ENCODE assay signal across 9 cellular contexts in the genomic region with DNA sequence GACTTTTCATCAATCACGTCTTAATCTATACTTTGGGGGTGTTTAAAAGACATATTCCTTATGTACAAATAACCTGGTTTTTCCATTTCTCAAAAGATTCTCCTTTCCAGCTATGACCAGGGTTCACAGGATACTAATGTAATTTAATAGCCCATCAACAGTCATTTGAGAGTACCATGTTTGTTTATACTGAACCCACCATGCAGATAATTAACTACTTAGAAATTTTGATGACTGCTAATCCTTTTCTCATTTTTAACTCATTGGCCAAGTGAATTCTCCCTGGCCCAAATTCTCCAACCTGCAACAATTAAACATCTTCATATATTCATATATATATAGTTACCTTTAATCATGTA. TPM values are rescaled to one million over a fixed set of nuclear protein-coding genes. Genes with fewer than 3 reads are reported as not detected.
DNase-seq lines count a peak whose midpoint lies in the region; ATAC-seq, FAIRE-seq and TF ChIP-seq lines count a peak whose summit lies in the region.
"Had no signal": no experiment of that assay in that cellular context is flagged by ENCODE, and none has a peak within 500 bp of the region (broad histone marks: within the 10 kb centered on the region; RNA-seq: fewer than 3 reads in every experiment).

No MANE protein-coding gene starts in this region.

- H3K27me3 Mint-ChIP-seq in activated T-cell treated with anti-CD3 and anti-CD28 coated beads, Interleukin-2, amount 50 U/mL, for 24 hours, result no peaks in the 10 kb centered on the region
- no peaks in the 10 kb centered on the region for H3K27me3 Mint-ChIP-seq in activated B cell treated with CpG ODN at 0.5 μM for 24 hours

- peak overlapping the region; percentile 100 for H3K27ac Mint-ChIP-seq in activated T-cell treated with anti-CD3 and anti-CD28 coated beads, Interleukin-2, amount 50 U/mL, for 24 hours
- peak overlapping the region; percentile 99 for H3K27ac Mint-ChIP-seq in activated B cell treated with CpG ODN at 0.5 μM for 24 hours

- ATAC-seq in activated B cell treated with CpG ODN at 0.5 μM for 24 hours (ENCODE audit: low read depth) (no peak), HG02610 (IDR thresholded peaks at IDR 0.05; ENCODE audit: unreplicated experiment) (no peak)

- H3K9me3 Mint-ChIP-seq in activated T-cell treated with anti-CD3 and anti-CD28 coated beads, Interleukin-2, amount 50 U/mL, for 24 hours, result no peaks in the 10 kb centered on the region
- H3K9me3 Mint-ChIP-seq in activated B cell treated with CpG ODN at 0.5 μM for 24 hours, result no peaks in the 10 kb centered on the region

- dilution Hi-C loops in keratinocyte (cut with MboI; ENCODE audit: extremely low pct_ligation_motif_present, low sequenced_read_pairs), result no loop called here

- POLR2A ChIA-PET in activated B cell treated with CpG ODN at 0.5 μM for 24 hours (lab: Charles Lee), result interaction anchor here (0.6 to 16.0 kb wide), 5 partner anchors 26 to 102 kb away, joined by 3 to 545 read pairs (median 21); a partner anchor contains a TSS

- CTCF ChIA-PET in activated B cell treated with CpG ODN at 0.5 μM for 24 hours (lab: Charles Lee), result interaction anchor here (5.5 to 7.8 kb wide), 3 partner anchors 23 to 55 kb away, joined by 55 to 117 read pairs (median 67); a partner anchor contains a TSS

- peaks cover 1 to 10% of the 10 kb centered on the region in 2 experiments for H3K36me3 ChIP-seq in keratinocyte (ENCODE audit: control insufficient read depth in 2 of 2, extremely low read depth in 1 of 2, insufficient read depth in 2 of 2, low read length in 2 of 2)
- H3K36me3 ChIP-seq in subcutaneous abdominal adipose tissue (ENCODE audit: control insufficient read depth in 5 of 5, insufficient read depth in 5 of 5, low read length in 5 of 5), result peaks cover 0 to 3% (median 0%) of the 10 kb centered on the region in 5 donors

- H3K36me3 Mint-ChIP-seq in activated T-cell treated with anti-CD3 and anti-CD28 coated beads, Interleukin-2, amount 50 U/mL, for 24 hours (ENCODE audit: low read depth), result peaks cover 64% of the 10 kb centered on the region
- H3K36me3 Mint-ChIP-seq in activated B cell treated with CpG ODN at 0.5 μM for 24 hours (ENCODE audit: low read depth), result peaks cover 27% of the 10 kb centered on the region

- H3K27ac ChIP-seq in keratinocyte (ENCODE audit: control insufficient read depth, insufficient read depth, low read length) (peak overlapping the region; percentile 100), subcutaneous abdominal adipose tissue (ENCODE audit: low read depth, low read length) (peak overlapping the region; percentile 99)
- H3K27ac ChIP-seq: C4-2B had no signal

- H3K4me3 ChIP-seq in keratinocyte (ENCODE audit: control insufficient read depth in 2 of 3, extremely low read depth in 1 of 3, insufficient read depth in 2 of 3, low read depth in 1 of 3, low read length in 3 of 3), result no peak overlapping the region
- no peak overlapping the region for H3K4me3 ChIP-seq in subcutaneous abdominal adipose tissue (ENCODE audit: low read depth in 1 of 5, low read length in 5 of 5)

- DNase-seq in activated T-cell treated with anti-CD3 and anti-CD28 coated beads, Interleukin-2, amount 50 U/mL, for 24 hours, result no peak
- DNase-seq in activated T-cell treated with anti-CD3 and anti-CD28 coated beads for 4 hours (no peak), activated B cell treated with CpG ODN at 0.5 μM for 24 hours (no peak), keratinocyte (ENCODE audit: low read depth, low spot score) (no peak), DMS79 treated with DMSO at 0.1 percent for 48 hours (lab: John Stamatoyannopoulos, UW) (no peak), NCI-H2107 treated with DMSO at 0.1 percent for 48 hours (lab: John Stamatoyannopoulos, UW; ENCODE audit: unreplicated experiment) (no peak)

- intact Hi-C loops in activated B cell treated with CpG ODN at 0.5 μM for 24 hours (cut with micrococcal nuclease), result no loop called here

- no peaks in the 10 kb centered on the region for H3K9me3 ChIP-seq in keratinocyte (ENCODE audit: control insufficient read depth, low read depth, low read length)
- H3K9me3 ChIP-seq in subcutaneous abdominal adipose tissue (ENCODE audit: control insufficient read depth in 5 of 5, low read length in 5 of 5), result no peaks in the 10 kb centered on the region

- H3K4me1 Mint-ChIP-seq in activated T-cell treated with anti-CD3 and anti-CD28 coated beads, Interleukin-2, amount 50 U/mL, for 24 hours (ENCODE audit: low read depth), result peaks cover 65% of the 10 kb centered on the region
- peaks cover 69% of the 10 kb centered on the region for H3K4me1 Mint-ChIP-seq in activated B cell treated with CpG ODN at 0.5 μM for 24 hours

- H3K4me1 ChIP-seq in keratinocyte (ENCODE audit: control insufficient read depth, extremely low read depth, insufficient read depth, low read length), result peaks cover 56% of the 10 kb centered on the region
- H3K4me1 ChIP-seq in subcutaneous abdominal adipose tissue (ENCODE audit: control insufficient read depth in 5 of 5, insufficient read depth in 5 of 5, low read length in 5 of 5), result peaks cover 7 to 63% (median 56%) of the 10 kb centered on the region in 5 donors

- FAIRE-seq in keratinocyte (lab: Jason Lieb, UNC), result no peak

- peak overlapping the region; percentile 96 for H3K4me3 Mint-ChIP-seq in activated T-cell treated with anti-CD3 and anti-CD28 coated beads, Interleukin-2, amount 50 U/mL, for 24 hours
- peak overlapping the region; percentile 98 for H3K4me3 Mint-ChIP-seq in activated B cell treated with CpG ODN at 0.5 μM for 24 hours

- H3K27me3 ChIP-seq in keratinocyte (ENCODE audit: control insufficient read depth, extremely low read depth, insufficient read depth, low read length) (no peaks in the 10 kb centered on the region), subcutaneous abdominal adipose tissue (ENCODE audit: control insufficient read depth in 5 of 5, insufficient read depth in 4 of 5, low read length in 5 of 5) (no peaks in the 10 kb centered on the region)

- H3K4me2 ChIP-seq in keratinocyte (ENCODE audit: control insufficient read depth, extremely low read depth, insufficient read depth, low read depth, low read length), result no peak overlapping the region

- TF ChIP-seq CTCF in activated B cell treated with CpG ODN at 0.5 μM for 24 hours (IDR thresholded peaks at IDR 0.05), result no peak
- no peak for TF ChIP-seq CTCF in keratinocyte (optimal IDR thresholded peaks at IDR 0.05 in 1 of 3, IDR thresholded peaks at IDR 0.05 in 1 of 3, conservative IDR thresholded peaks at IDR 0.05 in 1 of 3; ENCODE audit: extremely low read depth in 1 of 3, insufficient read depth in 2 of 3, low read length in 3 of 3)

- H3K9me1 ChIP-seq in keratinocyte (ENCODE audit: control insufficient read depth, extremely low read depth, insufficient read depth, low read length), result peaks cover 3% of the 10 kb centered on the region

- peaks cover 41% of the 10 kb centered on the region for H3K79me2 ChIP-seq in keratinocyte (ENCODE audit: control insufficient read depth, insufficient read depth, low read length)

- H3K9ac ChIP-seq in keratinocyte (ENCODE audit: control insufficient read depth, extremely low read depth, insufficient read depth, low read length) (no peak overlapping the region), subcutaneous abdominal adipose tissue (ENCODE audit: low read length in 5 of 5) (no peak overlapping the region)

- no peak overlapping the region for H2AFZ ChIP-seq in keratinocyte (ENCODE audit: control insufficient read depth, low read length)

- H4K20me1 ChIP-seq in keratinocyte (ENCODE audit: control insufficient read depth, extremely low read depth, insufficient read depth, low read length), result no peaks in the 10 kb centered on the region

RNA-seq across cellular contexts. Expression of a gene that starts 28.8 kb away (rescaled TPM):
- total RNA-seq in activated B cell treated with CpG ODN at 0.5 μM for 24 hours, result 164 and 183 TPM in 2 replicates
- 3.5 to 12.9 TPM (median 7.9 TPM) in 3 replicates for polyA plus RNA-seq in keratinocyte
- polyA plus RNA-seq in keratinocyte (2011; ENCODE audit: low read depth), result 78.4 TPM
- 7.6 and 7.7 TPM in 2 replicates for polyA plus RNA-seq in keratinocyte (2011; cell fraction: cytosol; rRNA removed)
- 31.9 and 35.6 TPM in 2 replicates for polyA plus RNA-seq in keratinocyte (2011; cell fraction: nucleus; rRNA removed)
- polyA plus RNA-seq in keratinocyte (2012; ENCODE audit: low replicate concordance), result 21.5 and 27.1 TPM in 2 replicates
- 36.9 to 48.3 TPM (median 41.4 TPM) in 3 replicates for polyA minus RNA-seq in keratinocyte
- polyA minus RNA-seq in keratinocyte (2011; cell fraction: cytosol; rRNA and poly(A)+ RNA removed), result 10.4 TPM
- 39.3 and 68.7 TPM in 2 replicates for polyA minus RNA-seq in keratinocyte (2011; cell fraction: nucleus; rRNA and poly(A)+ RNA removed)
